8 cellular contexts compared by ENCODE assay signal in the genomic region with DNA sequence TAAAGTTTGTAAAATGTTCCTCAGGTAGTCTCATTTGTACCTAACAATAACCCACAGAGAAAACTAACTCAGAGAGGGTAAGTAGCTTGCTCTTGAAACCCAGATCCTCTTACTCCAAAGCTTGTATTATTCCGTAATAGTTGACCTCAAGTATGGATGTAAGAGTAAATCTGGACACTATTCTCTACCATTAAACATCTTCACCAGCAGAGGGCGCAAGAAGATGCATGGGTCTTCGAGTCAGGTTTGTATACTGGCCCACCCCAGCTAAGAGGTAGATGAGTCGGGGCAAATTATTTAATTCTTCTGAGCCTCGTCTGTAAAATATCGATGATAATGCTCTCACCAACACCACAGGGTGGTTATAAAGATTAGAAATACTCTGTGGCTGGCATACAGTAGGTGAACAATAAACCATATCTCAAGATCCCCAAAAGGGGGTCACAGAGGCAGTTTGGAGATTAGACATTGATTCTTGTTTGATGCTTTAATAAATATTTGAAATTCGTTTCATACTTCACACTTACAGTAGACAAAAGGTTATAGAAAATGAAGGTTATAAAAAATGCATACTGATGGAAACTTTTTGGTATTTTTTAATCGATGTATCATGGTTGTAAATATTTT. TPM values are rescaled to one million over a fixed set of nuclear protein-coding genes. Genes with fewer than 3 reads are reported as not detected.
DNase-seq lines count a peak whose midpoint lies in the region; ATAC-seq and TF ChIP-seq lines count a peak whose summit lies in the region.

No MANE protein-coding gene starts in this region.

- no peak overlapping the region for H3K18ac ChIP-seq in mesendoderm (ENCODE audit: low read length)

- no peak overlapping the region for H3K56ac ChIP-seq in mesendoderm (ENCODE audit: low read length)

- TF ChIP-seq CTCF in AG10803 (conservative IDR thresholded peaks at IDR 0.05; ENCODE audit: low read length) = peak; percentile 87
- peak; percentile 63 to 90 (median 82) for TF ChIP-seq CTCF in dorsolateral prefrontal cortex (IDR thresholded peaks at IDR 0.05 in 54 of 56, conservative IDR thresholded peaks at IDR 0.05 in 2 of 56; ENCODE audit: low read depth in 1 of 56, partially characterized antibody in 56 of 56)

- H4K8ac ChIP-seq in mesendoderm (ENCODE audit: low read depth, low read length) = no peak overlapping the region

- WGBS in mesendoderm (ENCODE audit: extremely low coverage, insufficient coverage, low lambda C conversion rate) = 100% methylated on average over 1 of the region's 8 CpGs

- H3K23ac ChIP-seq in mesendoderm (ENCODE audit: low read length) = no peak overlapping the region

- H3K27me3 ChIP-seq in dorsolateral prefrontal cortex = peaks cover 0 to 18% (median 0%) of the 10 kb centered on the region in 45 donors
- H3K27me3 ChIP-seq in mesendoderm (ENCODE audit: insufficient read depth, low read length, poor library complexity) = no peaks in the 10 kb centered on the region

- H3K79me2 ChIP-seq in mesendoderm (ENCODE audit: control insufficient read depth, insufficient read depth, low read length) = peaks cover 3% of the 10 kb centered on the region

- no peak overlapping the region for H2AK5ac ChIP-seq in mesendoderm (ENCODE audit: low read length)

- no peak overlapping the region for H3K4me2 ChIP-seq in mesendoderm (ENCODE audit: low read length)

- peak overlapping the region in 1 of 59 donors; percentile 27 for H3K27ac ChIP-seq in dorsolateral prefrontal cortex
- H3K27ac ChIP-seq in mesendoderm (ENCODE audit: low read depth, low read length) = no peak overlapping the region

- no peak overlapping the region for H2BK120ac ChIP-seq in mesendoderm (ENCODE audit: low read depth, low read length)

- no peaks in the 10 kb centered on the region for H3K4me1 ChIP-seq in mesendoderm (ENCODE audit: control insufficient read depth, low read depth, low read length)

- intact Hi-C loops in dorsolateral prefrontal cortex (cut with DNase I) = loop anchor here in 1 of 2 donors (5.0 kb wide), 2 partner anchors 280 to 455 kb away; partner anchors contain the start of gene NPC1

- H2BK5ac ChIP-seq in mesendoderm (ENCODE audit: low read length) = no peak overlapping the region

- no peak overlapping the region for H2BK15ac ChIP-seq in mesendoderm (replicated peaks; ENCODE audit: low read depth)

- no peak overlapping the region for H3K4ac ChIP-seq in mesendoderm (ENCODE audit: low read depth, low read length)

- DNase-seq in AG10803 (ENCODE audit: low read depth) (peak; percentile 87), GM19238 (ENCODE audit: insufficient read length, low spot score) (peak; percentile 57), NCI-H2227 (lab: John Stamatoyannopoulos, UW; ENCODE audit: unreplicated experiment) (peak; percentile 85), dorsolateral prefrontal cortex (peak in 3 of 10 donors; percentile 36 to 71 (median 63)), mesendoderm (peak; percentile 86)
- DNase-seq in activated CD4-positive, CD25-positive, alpha-beta regulatory T cell treated with anti-CD3 and anti-CD28 coated beads, Interleukin-2, amount 50 U/mL, for 16 hours (ENCODE audit: low read depth, low spot score) = peak; percentile 60
- peak; percentile 47 for DNase-seq in stimulated activated naive CD4-positive, alpha-beta T cell treated with Interleukin-2 at 50 U/mL for 16 hours (lab: John Stamatoyannopoulos, UW)

- ATAC-seq in GM21360 (IDR thresholded peaks at IDR 0.05; ENCODE audit: unreplicated experiment) = no peak

- H3K79me1 ChIP-seq in mesendoderm (ENCODE audit: low read length) = no peaks in the 10 kb centered on the region

- H4K5ac ChIP-seq in mesendoderm (ENCODE audit: low read length) = no peak overlapping the region

- no peak overlapping the region for H3K9ac ChIP-seq in mesendoderm (ENCODE audit: low read length)

- H3K36me3 ChIP-seq in mesendoderm (ENCODE audit: control insufficient read depth, insufficient read depth, low read length) = no peaks in the 10 kb centered on the region

- no peak overlapping the region for H3K4me3 ChIP-seq in AG10803 (ENCODE audit: low read length)
- H3K4me3 ChIP-seq in dorsolateral prefrontal cortex = no peak overlapping the region
- H3K4me3 ChIP-seq in mesendoderm (ENCODE audit: low read length) = no peak overlapping the region

RNA-seq across cellular contexts. Expression of gene CABLES1, which starts 3.5 kb away (rescaled TPM):
- total RNA-seq in dorsolateral prefrontal cortex = 100 to 1,000 TPM in 9 of 120 experiments, 10 to 100 TPM in 111; 16.0 to 158 (median 62.6) TPM
- polyA plus RNA-seq in mesendoderm (2013, experiment 1 of 2) = 15.9 TPM
- 16.6 TPM for polyA plus RNA-seq in mesendoderm (2013, experiment 2 of 2)
